In genomic region chr7:101164071-101164840, GRCh38 we compare ENCODE assay signal across 7 cellular contexts. TPM values are rescaled to one million over a fixed set of nuclear protein-coding genes. Genes with fewer than 3 reads are reported as not detected.
DNase-seq lines count a peak whose midpoint lies in the region; ATAC-seq and FAIRE-seq lines count a peak whose summit lies in the region.

No MANE protein-coding gene starts in this region.

- CTCF ChIA-PET in activated naive CD4-positive, alpha-beta T cell treated with anti-CD3 and anti-CD28 coated beads for 36 hours (lab: Charles Lee): no interaction called here

- 1% methylated on average over 75 of the region's 75 CpGs for WGBS in ectodermal cell, 2 experiments

- intact Hi-C loops in activated naive CD4-positive, alpha-beta T cell treated with anti-CD3 and anti-CD28 coated beads for 36 hours (cut with micrococcal nuclease): loop anchor here (10.0 kb wide), 1 partner anchor 269 kb away; the partner anchor contains the start of gene ACHE

- no peaks in the 10 kb centered on the region for H3K36me3 ChIP-seq in ectodermal cell (ENCODE audit: control insufficient read depth, insufficient read depth, low read length)

- peaks cover 0 to 30% of the 10 kb centered on the region in 2 donors for H3K36me3 Mint-ChIP-seq in naive B cell
- peaks cover 8% of the 10 kb centered on the region for H3K36me3 Mint-ChIP-seq in activated naive CD4-positive, alpha-beta T cell treated with anti-CD3 and anti-CD28 coated beads for 36 hours (ENCODE audit: low read depth)

- DNase-seq in ELR (ENCODE audit: low read depth): peak; percentile 70
- DNase-seq in NCI-H460 (ENCODE audit: extremely low read depth, low read depth): peak; percentile 60
- no peak for DNase-seq in naive B cell
- DNase-seq in GM19239 (ENCODE audit: insufficient read length, low spot score): no peak
- DNase-seq in activated naive CD4-positive, alpha-beta T cell treated with anti-CD3 and anti-CD28 coated beads for 36 hours: no peak

- peak overlapping the region in 2 of 6 donors; percentile 30 to 97 for H3K27ac Mint-ChIP-seq in naive B cell
- no peak overlapping the region for H3K27ac Mint-ChIP-seq in activated naive CD4-positive, alpha-beta T cell treated with anti-CD3 and anti-CD28 coated beads for 36 hours

- H3K4me1 Mint-ChIP-seq in naive B cell: peaks cover 31 to 46% (median 39%) of the 10 kb centered on the region in 3 donors
- peaks cover 48% of the 10 kb centered on the region for H3K4me1 Mint-ChIP-seq in activated naive CD4-positive, alpha-beta T cell treated with anti-CD3 and anti-CD28 coated beads for 36 hours (ENCODE audit: low read depth)

- peaks cover 0 to 9% (median 2%) of the 10 kb centered on the region in 7 donors for H3K9me3 Mint-ChIP-seq in naive B cell
- no peaks in the 10 kb centered on the region for H3K9me3 Mint-ChIP-seq in activated naive CD4-positive, alpha-beta T cell treated with anti-CD3 and anti-CD28 coated beads for 36 hours

- H3K27ac ChIP-seq in ectodermal cell (ENCODE audit: insufficient read depth, low read depth, low read length, poor library complexity, severe bottlenecking): no peak overlapping the region

- ATAC-seq in naive B cell (ENCODE audit: low read depth in 2 of 2) (no peak), GM21737 (IDR thresholded peaks at IDR 0.05; ENCODE audit: unreplicated experiment) (no peak)

- peaks cover 35 to 51% (median 42%) of the 10 kb centered on the region in 3 donors for H3K27me3 Mint-ChIP-seq in naive B cell
- H3K27me3 Mint-ChIP-seq in activated naive CD4-positive, alpha-beta T cell treated with anti-CD3 and anti-CD28 coated beads for 36 hours (ENCODE audit: low read depth): peaks cover 50% of the 10 kb centered on the region

- H3K4me3 ChIP-seq in ectodermal cell (ENCODE audit: insufficient read depth, low read depth, low read length): peak overlapping the region; percentile 35

- peaks cover 57% of the 10 kb centered on the region for H3K4me1 ChIP-seq in ectodermal cell (ENCODE audit: control insufficient read depth, insufficient read depth, low read length)

- H3K4me3 Mint-ChIP-seq in naive B cell: peak overlapping the region; percentile 70 to 86 (median 82)
- H3K4me3 Mint-ChIP-seq in activated naive CD4-positive, alpha-beta T cell treated with anti-CD3 and anti-CD28 coated beads for 36 hours: no peak overlapping the region

- no peaks in the 10 kb centered on the region for H3K9me3 ChIP-seq in ectodermal cell (ENCODE audit: control insufficient read depth, low read length)

- no peak for FAIRE-seq in GM19239 (lab: Jason Lieb, UNC)

- peaks cover 82% of the 10 kb centered on the region for H3K27me3 ChIP-seq in ectodermal cell (ENCODE audit: control insufficient read depth, insufficient read depth, low read length, poor library complexity, severe bottlenecking)

RNA-seq across cellular contexts. Expression of gene VGF, which starts 1.1 kb away (rescaled TPM):
- total RNA-seq in NCI-H460 (2014; rRNA removed; shearing (Covaris generic)): 11.6 and 15.4 TPM in 2 replicates
- polyA plus RNA-seq in NCI-H460 (2014; cell fraction: nucleus; rRNA removed): 5.5 and 6.0 TPM in 2 replicates
- polyA plus RNA-seq in ectodermal cell (2013, experiment 1 of 4): 7.0 TPM
- 3.8 TPM for polyA plus RNA-seq in ectodermal cell (2013, experiment 2 of 4)
- polyA plus RNA-seq in ectodermal cell (2013, experiment 3 of 4): 3.1 TPM
- 2.4 TPM for polyA plus RNA-seq in ectodermal cell (2013, experiment 4 of 4)
- not detected for polyA plus RNA-seq in naive B cell (ENCODE audit: low read depth in 6 of 6)
- total RNA-seq in activated naive CD4-positive, alpha-beta T cell treated with anti-CD3 and anti-CD28 coated beads for 36 hours: not detected

RNA-seq across cellular contexts. Expression of gene AP1S1, which starts 10.0 kb away (rescaled TPM):
- 125 and 143 TPM in 2 replicates for total RNA-seq in NCI-H460 (2014; rRNA removed; shearing (Covaris generic))
- 181 and 250 TPM in 2 replicates for polyA plus RNA-seq in NCI-H460 (2014; cell fraction: nucleus; rRNA removed)
- polyA plus RNA-seq in ectodermal cell (2013, experiment 1 of 4): 57.2 TPM
- 50.0 TPM for polyA plus RNA-seq in ectodermal cell (2013, experiment 2 of 4)
- 43.9 TPM for polyA plus RNA-seq in ectodermal cell (2013, experiment 3 of 4)
- polyA plus RNA-seq in ectodermal cell (2013, experiment 4 of 4): 47.8 TPM
- polyA plus RNA-seq in naive B cell (ENCODE audit: low read depth in 6 of 6): 10 to 100 TPM in 1 of 6 donors, 1 to 10 TPM in 5; 3.7 to 10.3 (median 4.9) TPM
- total RNA-seq in activated naive CD4-positive, alpha-beta T cell treated with anti-CD3 and anti-CD28 coated beads for 36 hours: 10 to 100 TPM; 40.6 to 43.5 TPM

RNA-seq across cellular contexts. Expression of gene NAT16, which starts 15.8 kb away (rescaled TPM):
- total RNA-seq in NCI-H460 (2014; rRNA removed; shearing (Covaris generic)): 0.09 TPM in 1 of 2 replicates, not detected in the other
- polyA plus RNA-seq in NCI-H460 (2014; cell fraction: nucleus; rRNA removed): 0.02 TPM in 1 of 2 replicates, not detected in the other
- polyA plus RNA-seq in ectodermal cell (2013, experiment 1 of 4): 0.96 TPM
- 0.46 TPM for polyA plus RNA-seq in ectodermal cell (2013, experiment 2 of 4)
- 0.48 TPM for polyA plus RNA-seq in ectodermal cell (2013, experiment 3 of 4)
- polyA plus RNA-seq in ectodermal cell (2013, experiment 4 of 4): 0.89 TPM
- polyA plus RNA-seq in naive B cell (ENCODE audit: low read depth in 6 of 6): not detected
- total RNA-seq in activated naive CD4-positive, alpha-beta T cell treated with anti-CD3 and anti-CD28 coated beads for 36 hours: not detected

RNA-seq across cellular contexts. Expression of gene MOGAT3, which starts 36.6 kb away (rescaled TPM):
- total RNA-seq in NCI-H460 (2014; rRNA removed; shearing (Covaris generic)): not detected in 2 replicates
- polyA plus RNA-seq in NCI-H460 (2014; cell fraction: nucleus; rRNA removed): not detected in 2 replicates
- not detected for polyA plus RNA-seq in ectodermal cell (2013, experiment 1 of 4)
- not detected for polyA plus RNA-seq in ectodermal cell (2013, experiment 2 of 4)
- polyA plus RNA-seq in ectodermal cell (2013, experiment 3 of 4): not detected
- polyA plus RNA-seq in ectodermal cell (2013, experiment 4 of 4): not detected
- polyA plus RNA-seq in naive B cell (ENCODE audit: low read depth in 6 of 6): not detected
- not detected for total RNA-seq in activated naive CD4-positive, alpha-beta T cell treated with anti-CD3 and anti-CD28 coated beads for 36 hours

RNA-seq across cellular contexts. Expression of gene SERPINE1, which starts 37.4 kb away (rescaled TPM):
- total RNA-seq in NCI-H460 (2014; rRNA removed; shearing (Covaris generic)): 11.9 and 12.3 TPM in 2 replicates
- 4.2 and 6.7 TPM in 2 replicates for polyA plus RNA-seq in NCI-H460 (2014; cell fraction: nucleus; rRNA removed)
- polyA plus RNA-seq in ectodermal cell (2013, experiment 1 of 4): 2.8 TPM
- polyA plus RNA-seq in ectodermal cell (2013, experiment 2 of 4): 1.7 TPM
- 2.7 TPM for polyA plus RNA-seq in ectodermal cell (2013, experiment 3 of 4)
- polyA plus RNA-seq in ectodermal cell (2013, experiment 4 of 4): 3.0 TPM
- under 1 TPM in 1 of 6 donors, not detected in 5; 0.44 TPM for polyA plus RNA-seq in naive B cell (ENCODE audit: low read depth in 6 of 6)
- total RNA-seq in activated naive CD4-positive, alpha-beta T cell treated with anti-CD3 and anti-CD28 coated beads for 36 hours: under 1 TPM in 1 of 2 experiments, not detected in 1; 0.07 TPM

Comparison
In these comparisons a context has a peak if more than half of its experiments do, and no peak if none do; other contexts are left out.
1. DNase-seq: peak in ELR (single experiment) and NCI-H460 (single experiment); none in naive B cell (single experiment), GM19239 (single experiment) and activated naive CD4-positive, alpha-beta T cell treated with anti-CD3 and anti-CD28 coated beads for 36 hours (single experiment).
2. RNA of gene VGF, which starts 1.1 kb away (total RNA-seq): 11.6 to 15.4 TPM in NCI-H460; not detected in activated naive CD4-positive, alpha-beta T cell treated with anti-CD3 and anti-CD28 coated beads for 36 hours; every median in the first group is over 10 times any median in the second.